In the genomic region with DNA sequence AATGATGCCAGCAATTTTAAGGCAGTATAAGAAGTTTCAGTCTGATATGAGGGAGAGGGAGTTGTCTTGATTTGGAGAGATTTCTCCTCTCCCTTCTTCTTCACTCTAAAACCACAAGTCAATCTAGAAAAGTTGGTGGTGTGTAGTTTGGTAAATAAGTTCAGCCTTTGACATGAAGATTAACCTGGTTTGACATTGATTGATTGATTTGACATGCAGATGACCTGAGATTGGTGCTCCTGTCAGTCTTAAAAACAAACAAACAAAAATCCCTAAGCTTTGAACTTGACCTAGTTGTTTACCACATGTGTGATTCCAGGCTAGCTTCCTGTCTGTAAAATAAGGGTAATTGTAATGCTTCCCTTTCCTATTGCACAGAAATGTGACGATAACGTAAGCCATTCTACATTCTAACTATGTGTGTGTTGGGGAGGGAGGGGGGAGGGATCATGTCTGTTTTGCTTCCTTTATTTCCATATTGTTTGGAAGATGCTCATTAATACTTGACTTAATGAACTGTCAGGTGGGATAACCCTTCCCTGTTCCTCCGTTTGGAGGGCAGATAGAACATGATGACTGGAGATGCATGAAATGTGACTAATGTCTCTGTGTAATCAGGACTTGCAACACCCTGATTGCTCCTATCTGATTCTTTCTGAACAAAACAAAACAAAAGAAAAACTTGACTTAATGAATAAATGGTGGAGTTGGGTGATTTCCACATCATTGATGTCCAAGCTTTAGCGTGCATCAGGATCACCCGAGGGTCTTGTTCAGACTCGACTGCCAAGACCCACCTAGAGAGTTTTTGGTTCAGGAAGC, we compare ENCODE assay signal across 1 cellular context.
TF ChIP-seq lines count a peak whose summit lies in the region.

No MANE protein-coding gene starts in this region.

TF ChIP-seq in HepG2, 621 proteins besides CTCF, POLR2A, EP300 and RAD21:
- TF ChIP-seq, protein P1, sequence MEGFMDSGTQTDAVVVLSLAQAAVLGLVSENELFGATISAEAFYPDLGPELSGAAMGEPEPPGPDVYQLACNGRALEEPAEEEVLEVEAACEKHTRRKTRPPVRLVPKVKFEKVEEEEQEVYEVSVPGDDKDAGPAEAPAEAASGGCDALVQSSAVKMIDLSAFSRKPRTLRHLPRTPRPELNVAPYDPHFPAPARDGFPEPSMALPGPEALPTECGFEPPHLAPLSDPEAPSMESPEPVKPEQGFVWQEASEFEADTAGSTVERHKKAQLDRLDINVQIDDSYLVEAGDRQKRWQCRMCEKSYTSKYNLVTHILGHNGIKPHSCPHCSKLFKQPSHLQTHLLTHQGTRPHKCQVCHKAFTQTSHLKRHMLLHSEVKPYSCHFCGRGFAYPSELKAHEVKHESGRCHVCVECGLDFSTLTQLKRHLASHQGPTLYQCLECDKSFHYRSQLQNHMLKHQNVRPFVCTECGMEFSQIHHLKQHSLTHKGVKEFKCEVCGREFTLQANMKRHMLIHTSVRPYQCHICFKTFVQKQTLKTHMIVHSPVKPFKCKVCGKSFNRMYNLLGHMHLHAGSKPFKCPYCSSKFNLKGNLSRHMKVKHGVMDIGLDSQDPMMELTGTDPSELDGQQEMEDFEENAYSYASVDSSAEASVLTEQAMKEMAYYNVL (CRISPR knock-in tag; IDR thresholded peaks at IDR 0.05; ENCODE audit: borderline replicate concordance), result no peak
- no peak for TF ChIP-seq MYNN (CRISPR knock-in tag; IDR thresholded peaks at IDR 0.05; ENCODE audit: low read depth)
- no peak for TF ChIP-seq RCOR2 (CRISPR knock-in tag; IDR thresholded peaks at IDR 0.05)
- no peak for TF ChIP-seq ZNF549 (CRISPR knock-in tag; IDR thresholded peaks at IDR 0.05)
